ENCODE assay signal across 9 cellular contexts in the genomic region with DNA sequence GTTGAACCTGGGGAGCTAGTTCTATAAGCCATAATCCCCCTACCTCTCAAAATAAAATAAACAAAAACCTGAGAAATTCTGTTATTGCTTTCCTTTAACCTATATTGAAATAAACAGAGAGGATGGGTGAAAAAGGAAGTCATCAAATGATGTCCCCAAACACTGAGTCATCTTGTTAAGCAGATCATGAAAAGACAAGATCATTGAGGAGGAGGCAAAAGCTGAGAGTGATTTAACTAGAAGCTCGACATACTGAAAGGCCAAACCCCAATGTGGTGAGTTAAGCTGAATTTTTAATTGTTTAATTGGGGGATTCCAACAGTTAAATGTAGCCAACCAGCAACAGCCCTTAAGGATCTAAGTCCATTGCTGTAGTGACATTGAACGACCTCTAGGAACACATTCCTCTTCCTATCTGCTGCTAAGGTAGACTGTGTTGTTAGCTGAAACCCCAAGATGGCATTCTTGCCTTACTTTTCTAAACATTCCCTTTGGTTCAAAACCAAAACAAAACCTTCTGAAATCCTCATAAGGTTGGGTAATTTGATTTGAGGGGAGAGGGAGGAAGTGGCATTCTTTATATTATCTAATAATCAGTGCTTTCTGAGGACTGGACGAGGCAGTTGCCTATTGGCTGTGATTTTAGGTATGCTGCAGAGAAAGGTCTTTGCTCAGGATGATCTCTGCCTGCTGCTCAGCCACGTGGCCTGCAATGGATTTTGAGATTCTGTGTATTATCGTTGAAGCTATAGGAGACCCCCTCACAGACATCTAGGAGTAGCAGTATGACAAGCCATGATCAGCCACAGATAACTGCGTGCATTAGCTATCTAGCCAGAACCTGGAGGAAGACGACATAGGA.
A peak's percentile ranks its signal among the peaks of the same experiment; 100 is the strongest.
DNase-seq lines count a peak whose midpoint lies in the region; ATAC-seq, FAIRE-seq and TF ChIP-seq lines count a peak whose summit lies in the region.
"Had no signal": no experiment of that assay in that cellular context is flagged by ENCODE, and none has a peak within 500 bp of the region (broad histone marks: within the 10 kb centered on the region; RNA-seq: fewer than 3 reads in every experiment).

No MANE protein-coding gene starts in this region.

- H3K9me3 ChIP-seq in A549 (no peaks in the 10 kb centered on the region), Panc1 (ENCODE audit: control insufficient read depth, insufficient read depth, low read depth, low read length) (no peaks in the 10 kb centered on the region)

- no peaks in the 10 kb centered on the region for H3K4me1 Mint-ChIP-seq in natural killer cell treated with Interleukin-12 subunit alpha and Interleukin-12 subunit beta and Interleukin-15 and Interleukin-18, amount 100 ng/mL, for 72 hours (ENCODE audit: low read depth in 2 of 2)

- peaks cover 31 to 58% of the 10 kb centered on the region in 2 donors for H3K27me3 Mint-ChIP-seq in natural killer cell treated with Interleukin-12 subunit alpha and Interleukin-12 subunit beta and Interleukin-15 and Interleukin-18, amount 100 ng/mL, for 72 hours

- no peak overlapping the region for H3K4me3 ChIP-seq in A549
- H3K4me3 ChIP-seq in GM12865 (ENCODE audit: low read depth, low read length): no peak overlapping the region
- no peak overlapping the region for H3K4me3 ChIP-seq in Panc1 (ENCODE audit: low read depth in 2 of 2, low read length in 2 of 2)
- H3K4me3 ChIP-seq in fibroblast of mammary gland (ENCODE audit: control insufficient read depth, low read depth, low read length): no peak overlapping the region
- H3K4me3 ChIP-seq: lung had no signal

- no peaks in the 10 kb centered on the region for H3K4me1 ChIP-seq in A549
- no peaks in the 10 kb centered on the region for H3K4me1 ChIP-seq in Panc1 (ENCODE audit: control insufficient read depth, insufficient read depth, low read length)

- FAIRE-seq in A549 (lab: Jason Lieb, UNC): peak; percentile 43

- H3K36me3 Mint-ChIP-seq in natural killer cell treated with Interleukin-12 subunit alpha and Interleukin-12 subunit beta and Interleukin-15 and Interleukin-18, amount 100 ng/mL, for 72 hours: no peaks in the 10 kb centered on the region

- no peak for TF ChIP-seq POLR2A in A549 (IDR thresholded peaks at IDR 0.05; ENCODE audit: low read length)

- POLR2A ChIA-PET in A549 (lab: Yijun Ruan, JAX): no interaction called here
- POLR2A ChIA-PET in Panc1 (lab: Charles Lee): no interaction called here

- peak; percentile 40 to 58; a peak in 4 of 5 replicates for TF ChIP-seq RAD21 in A549 (conservative IDR thresholded peaks at IDR 0.05 in 1 of 2, IDR thresholded peaks at IDR 0.05 in 1 of 2)

- no peak for TF ChIP-seq EP300 in A549 (IDR thresholded peaks at IDR 0.05)

- peak; percentile 84 to 88; a peak in 5 of 6 replicates for ATAC-seq in A549
- ATAC-seq in Panc1: peak; percentile 87
- ATAC-seq in natural killer cell treated with Interleukin-12 subunit alpha and Interleukin-12 subunit beta and Interleukin-15 and Interleukin-18, amount 100 ng/mL, for 72 hours: no peak
- no peak for ATAC-seq in GM19328 (IDR thresholded peaks at IDR 0.05; ENCODE audit: unreplicated experiment)

- H3K27me3 ChIP-seq in Panc1 (ENCODE audit: control insufficient read depth, insufficient read depth, low read length): peaks cover 2% of the 10 kb centered on the region; the same call in 1 of the 2 replicates

- DNase-seq in A549 (ENCODE audit: low read depth in 1 of 2, low spot score in 1 of 2): peak; percentile 33 to 52
- peak; percentile 22 for DNase-seq in GM12865 (ENCODE audit: low read depth)
- DNase-seq in Panc1 (ENCODE audit: low read depth, low spot score): no peak
- peak; percentile 16 for DNase-seq in fibroblast of mammary gland (ENCODE audit: low read depth)
- no peak for DNase-seq in natural killer cell treated with Interleukin-12 subunit alpha and Interleukin-12 subunit beta and Interleukin-15 and Interleukin-18, amount 100 ng/mL, for 72 hours (ENCODE audit: low spot score)
- no peak for DNase-seq in SHP77 (lab: John Stamatoyannopoulos, UW)
- DNase-seq in GDM1 (lab: John Stamatoyannopoulos, UW): no peak

- intact Hi-C loops in Panc1 (cut with micrococcal nuclease; ENCODE audit: unreplicated experiment): loop anchor here (10.0 kb wide), 1 partner anchor 243 kb away; no protein-coding TSS in a partner anchor

- peak; percentile 34; the same call in 2 of the 3 replicates for TF ChIP-seq CTCF in A549 (IDR thresholded peaks at IDR 0.05)
- peak; percentile 30 for TF ChIP-seq CTCF in GM12865 (IDR thresholded peaks at IDR 0.05; ENCODE audit: insufficient read depth, low read depth, low read length, missing control alignments)
- TF ChIP-seq CTCF in Panc1 (IDR thresholded peaks at IDR 0.05): peak; percentile 46; the same call in 1 of the 2 replicates
- peak; percentile 24 for TF ChIP-seq CTCF in fibroblast of mammary gland (conservative IDR thresholded peaks at IDR 0.05; ENCODE audit: control insufficient read depth, insufficient read depth, low read depth, low read length)

- no peak overlapping the region for H3K27ac Mint-ChIP-seq in natural killer cell treated with Interleukin-12 subunit alpha and Interleukin-12 subunit beta and Interleukin-15 and Interleukin-18, amount 100 ng/mL, for 72 hours

- no peak overlapping the region for H3K4me2 ChIP-seq in A549

- H3K9me3 Mint-ChIP-seq in natural killer cell treated with Interleukin-12 subunit alpha and Interleukin-12 subunit beta and Interleukin-15 and Interleukin-18, amount 100 ng/mL, for 72 hours: no peaks in the 10 kb centered on the region

- no peak overlapping the region for H3K27ac ChIP-seq in A549
- no peak overlapping the region for H3K27ac ChIP-seq in Panc1 (ENCODE audit: low read length)

- BruUV-seq in Panc1 (replicated peaks; lab: Mats Ljungman, UMichigan): no TSS peak

- H3K4me3 Mint-ChIP-seq in natural killer cell treated with Interleukin-12 subunit alpha and Interleukin-12 subunit beta and Interleukin-15 and Interleukin-18, amount 100 ng/mL, for 72 hours: no peak overlapping the region

- in situ Hi-C loops in Panc1 (cut with HindIII; ENCODE audit: low pct_unique_long_range_greater_than_20kb, low sequenced_read_pairs): no loop called here

- CTCF ChIA-PET in A549 (lab: Yijun Ruan, JAX) (interaction anchor here (0.6 to 6.6 kb wide), 18 partner anchors 10 to 795 kb away, joined by 3 to 45 read pairs (median 4); no protein-coding TSS in a partner anchor), Panc1 (lab: Charles Lee) (interaction anchor here (0.5 to 1.0 kb wide), 2 partner anchors 230 to 659 kb away, joined by 3 read pairs; no protein-coding TSS in a partner anchor)

- WGBS in A549 (ENCODE audit: missing lambda C conversion rate): 17% methylated on average over 7 of the region's 7 CpGs

- H3K36me3 ChIP-seq in Panc1 (ENCODE audit: control insufficient read depth, insufficient read depth, low read length): no peaks in the 10 kb centered on the region

TF ChIP-seq in A549, 52 proteins besides CTCF, POLR2A, EP300 and RAD21:
- TF ChIP-seq ZFP36 (IDR thresholded peaks at IDR 0.05; ENCODE audit: borderline replicate concordance, partially characterized antibody) (no peak), CBX2 (IDR thresholded peaks at IDR 0.05; ENCODE audit: borderline replicate concordance, low read depth) (no peak), FOSL2 (IDR thresholded peaks at IDR 0.05) (no peak), FOSL2 (CRISPR knock-in tag; IDR thresholded peaks at IDR 0.05) (no peak), JUN (IDR thresholded peaks at IDR 0.05) (no peak), CHD2 (IDR thresholded peaks at IDR 0.05; ENCODE audit: low read length, partially characterized antibody) (no peak), MAZ (IDR thresholded peaks at IDR 0.05; ENCODE audit: borderline replicate concordance, low read depth, low read length) (no peak), CHD4 (IDR thresholded peaks at IDR 0.05; ENCODE audit: borderline replicate concordance) (no peak), BHLHE40 (IDR thresholded peaks at IDR 0.05; ENCODE audit: low read depth, low read length) (no peak), CEBPB (IDR thresholded peaks at IDR 0.05) (no peak)
- TF ChIP-seq, protein P1, sequence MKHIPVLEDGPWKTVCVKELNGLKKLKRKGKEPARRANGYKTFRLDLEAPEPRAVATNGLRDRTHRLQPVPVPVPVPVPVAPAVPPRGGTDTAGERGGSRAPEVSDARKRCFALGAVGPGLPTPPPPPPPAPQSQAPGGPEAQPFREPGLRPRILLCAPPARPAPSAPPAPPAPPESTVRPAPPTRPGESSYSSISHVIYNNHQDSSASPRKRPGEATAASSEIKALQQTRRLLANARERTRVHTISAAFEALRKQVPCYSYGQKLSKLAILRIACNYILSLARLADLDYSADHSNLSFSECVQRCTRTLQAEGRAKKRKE (CRISPR knock-in tag; IDR thresholded peaks at IDR 0.05; ENCODE audit: low read depth): no peak
- TF ChIP-seq, protein P2, sequence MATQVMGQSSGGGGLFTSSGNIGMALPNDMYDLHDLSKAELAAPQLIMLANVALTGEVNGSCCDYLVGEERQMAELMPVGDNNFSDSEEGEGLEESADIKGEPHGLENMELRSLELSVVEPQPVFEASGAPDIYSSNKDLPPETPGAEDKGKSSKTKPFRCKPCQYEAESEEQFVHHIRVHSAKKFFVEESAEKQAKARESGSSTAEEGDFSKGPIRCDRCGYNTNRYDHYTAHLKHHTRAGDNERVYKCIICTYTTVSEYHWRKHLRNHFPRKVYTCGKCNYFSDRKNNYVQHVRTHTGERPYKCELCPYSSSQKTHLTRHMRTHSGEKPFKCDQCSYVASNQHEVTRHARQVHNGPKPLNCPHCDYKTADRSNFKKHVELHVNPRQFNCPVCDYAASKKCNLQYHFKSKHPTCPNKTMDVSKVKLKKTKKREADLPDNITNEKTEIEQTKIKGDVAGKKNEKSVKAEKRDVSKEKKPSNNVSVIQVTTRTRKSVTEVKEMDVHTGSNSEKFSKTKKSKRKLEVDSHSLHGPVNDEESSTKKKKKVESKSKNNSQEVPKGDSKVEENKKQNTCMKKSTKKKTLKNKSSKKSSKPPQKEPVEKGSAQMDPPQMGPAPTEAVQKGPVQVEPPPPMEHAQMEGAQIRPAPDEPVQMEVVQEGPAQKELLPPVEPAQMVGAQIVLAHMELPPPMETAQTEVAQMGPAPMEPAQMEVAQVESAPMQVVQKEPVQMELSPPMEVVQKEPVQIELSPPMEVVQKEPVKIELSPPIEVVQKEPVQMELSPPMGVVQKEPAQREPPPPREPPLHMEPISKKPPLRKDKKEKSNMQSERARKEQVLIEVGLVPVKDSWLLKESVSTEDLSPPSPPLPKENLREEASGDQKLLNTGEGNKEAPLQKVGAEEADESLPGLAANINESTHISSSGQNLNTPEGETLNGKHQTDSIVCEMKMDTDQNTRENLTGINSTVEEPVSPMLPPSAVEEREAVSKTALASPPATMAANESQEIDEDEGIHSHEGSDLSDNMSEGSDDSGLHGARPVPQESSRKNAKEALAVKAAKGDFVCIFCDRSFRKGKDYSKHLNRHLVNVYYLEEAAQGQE (IDR thresholded peaks at IDR 0.05): no peak

Comparison
In these comparisons a context has a peak if more than half of its experiments do, and no peak if none do; other contexts are left out.
1. ATAC-seq: peak in A549 (2 of 2) and Panc1 (single experiment); none in natural killer cell treated with Interleukin-12 subunit alpha and Interleukin-12 subunit beta and Interleukin-15 and Interleukin-18, amount 100 ng/mL, for 72 hours (0 of 2) and GM19328 (single experiment).
2. DNase-seq: peak in A549 (2 of 2), GM12865 (single experiment) and fibroblast of mammary gland (single experiment); none in Panc1 (single experiment), natural killer cell treated with Interleukin-12 subunit alpha and Interleukin-12 subunit beta and Interleukin-15 and Interleukin-18, amount 100 ng/mL, for 72 hours (single experiment), SHP77 (0 of 2) and GDM1 (single experiment).
3. Peak in every context shown above with its lines, with median percentiles within 50 percentile points of each other: CTCF ChIP-seq.